13 cellular contexts compared by ENCODE assay signal in the genomic region with DNA sequence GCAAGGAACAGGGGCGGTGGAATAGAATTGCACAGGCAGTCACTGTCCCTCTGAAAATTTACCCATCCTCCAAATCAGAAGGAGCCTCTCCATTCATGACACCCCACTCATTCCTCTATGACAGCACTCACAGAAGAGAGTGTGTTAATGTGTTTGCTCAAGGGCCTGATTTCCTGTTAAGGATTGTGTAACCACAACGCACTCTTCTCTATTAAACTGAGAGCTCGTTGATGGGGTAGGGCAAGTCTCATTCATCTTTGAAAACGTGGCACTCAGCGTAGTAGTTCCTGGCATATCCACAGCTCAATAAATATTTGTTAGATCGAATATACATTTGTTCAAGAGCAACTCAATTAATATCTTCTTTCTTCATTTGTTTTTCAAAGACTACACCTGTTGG.
A peak's percentile ranks its signal among the peaks of the same experiment; 100 is the strongest.
DNase-seq lines count a peak whose midpoint lies in the region; ATAC-seq and TF ChIP-seq lines count a peak whose summit lies in the region.
"Had no signal": no experiment of that assay in that cellular context is flagged by ENCODE, and none has a peak within 500 bp of the region (broad histone marks: within the 10 kb centered on the region; RNA-seq: fewer than 3 reads in every experiment).

No MANE protein-coding gene starts in this region.

- dilution Hi-C loops in mammary epithelial cell (cut with HindIII; ENCODE audit: low sequenced_read_pairs) = no loop called here

- in situ Hi-C loops in mammary epithelial cell (cut with MboI; ENCODE audit: low sequenced_read_pairs in 2 of 2) = no loop called here

- ATAC-seq in SK-N-SH treated with all-trans-retinoic acid at 6 μM for 48 hours = no peak
- ATAC-seq: activated T-cell treated with anti-CD3 and anti-CD28 coated beads, Interleukin-2, amount 50 U/mL, for 4 hours; HCT116 had no signal

- CTCF ChIA-PET in MCF 10A (lab: Yijun Ruan, JAX) = interaction anchor here (0.6 to 1.3 kb wide), 3 partner anchors 301 to 498 kb away, joined by 3 to 4 read pairs (median 3); no protein-coding TSS in a partner anchor
- CTCF ChIA-PET in mammary epithelial cell (lab: Charles Lee; ENCODE audit: low non-redundant PET) = no interaction called here

- DNase-seq in MCF 10A (ENCODE audit: unreplicated experiment) = peak; percentile 47
- no peak for DNase-seq in mammary epithelial cell
- DNase-seq in NCI-H2196 (lab: John Stamatoyannopoulos, UW; ENCODE audit: unreplicated experiment) = peak; percentile 96
- peak; percentile 35 for DNase-seq in choroid plexus epithelial cell (ENCODE audit: low read depth)
- DNase-seq in globus pallidus (ENCODE audit: low spot score) = no peak
- no peak for DNase-seq in uterus
- DNase-seq in stimulated activated CD8-positive, alpha-beta memory T cell treated with anti-CD3 and anti-CD28 coated beads, Interleukin-4, amount 100 ng/mL, for 48 hours = no peak
- DNase-seq: activated T-cell treated with anti-CD3 and anti-CD28 coated beads, Interleukin-2, amount 50 U/mL, for 4 hours; effector memory CD4-positive, alpha-beta T cell had no signal

- H3K36me3 Mint-ChIP-seq in MCF 10A (ENCODE audit: insufficient read depth, unreplicated experiment) = no peaks in the 10 kb centered on the region
- H3K36me3 Mint-ChIP-seq: memory B cell had no signal

- POLR2A ChIA-PET in MCF 10A (lab: Yijun Ruan, JAX) = interaction anchor here (0.5 to 3.2 kb wide), 2 partner anchors 16 to 88 kb away, joined by 3 to 12 read pairs; no protein-coding TSS in a partner anchor

- no peaks in the 10 kb centered on the region for H3K27me3 ChIP-seq in mammary epithelial cell (ENCODE audit: insufficient read depth, low read length)
- H3K27me3 ChIP-seq in uterus = no peaks in the 10 kb centered on the region

- no peak overlapping the region for H3K4me3 Mint-ChIP-seq in MCF 10A (ENCODE audit: unreplicated experiment)
- H3K4me3 Mint-ChIP-seq: activated T-cell treated with anti-CD3 and anti-CD28 coated beads, Interleukin-2, amount 50 U/mL, for 4 hours; memory B cell had no signal

- no peak overlapping the region for H3K4me3 ChIP-seq in mammary epithelial cell (replicated peaks in 1 of 3; ENCODE audit: insufficient read depth in 1 of 3, low read depth in 2 of 3, low read length in 3 of 3)
- no peak overlapping the region for H3K4me3 ChIP-seq in choroid plexus epithelial cell (ENCODE audit: low read depth, low read length)
- H3K4me3 ChIP-seq in uterus = no peak overlapping the region

- no peaks in the 10 kb centered on the region for H3K9me3 Mint-ChIP-seq in MCF 10A (ENCODE audit: unreplicated experiment)
- H3K9me3 Mint-ChIP-seq: activated T-cell treated with anti-CD3 and anti-CD28 coated beads, Interleukin-2, amount 50 U/mL, for 4 hours; memory B cell had no signal

- WGBS in mammary epithelial cell (ENCODE audit: low coverage, missing lambda C conversion rate) = 63% methylated on average over 6 of the region's 6 CpGs

- no peak for TF ChIP-seq POLR2A in uterus (IDR thresholded peaks at IDR 0.05)

- H4K20me1 ChIP-seq in mammary epithelial cell (ENCODE audit: insufficient read depth, low read length) = no peaks in the 10 kb centered on the region

- peaks cover 17% of the 10 kb centered on the region for H3K4me1 ChIP-seq in mammary epithelial cell (ENCODE audit: insufficient read depth, low read length)
- H3K4me1 ChIP-seq in uterus = no peaks in the 10 kb centered on the region

- TF ChIP-seq CTCF in MCF 10A (IDR thresholded peaks at IDR 0.05; ENCODE audit: unreplicated experiment) (no peak), mammary epithelial cell (conservative IDR thresholded peaks at IDR 0.05 in 1 of 2, IDR thresholded peaks at IDR 0.05 in 1 of 2; ENCODE audit: extremely low read depth in 1 of 2, insufficient read depth in 1 of 2, low read depth in 1 of 2, low read length in 2 of 2) (no peak), choroid plexus epithelial cell (conservative IDR thresholded peaks at IDR 0.05; ENCODE audit: low read depth, low read length) (no peak), uterus (IDR thresholded peaks at IDR 0.05) (no peak)

- no peak overlapping the region for H3K4me2 ChIP-seq in mammary epithelial cell (ENCODE audit: insufficient read depth, low read depth, low read length)

- H3K36me3 ChIP-seq in mammary epithelial cell (ENCODE audit: insufficient read depth, low read length) (no peaks in the 10 kb centered on the region), uterus (no peaks in the 10 kb centered on the region)

- H2AFZ ChIP-seq in mammary epithelial cell (ENCODE audit: low read depth, low read length) = no peak overlapping the region

- H3K4me1 Mint-ChIP-seq in MCF 10A (ENCODE audit: insufficient read depth, unreplicated experiment) = peaks cover 28% of the 10 kb centered on the region

- no peak overlapping the region for H3K9ac ChIP-seq in mammary epithelial cell (ENCODE audit: insufficient read depth, low read length)

- no peaks in the 10 kb centered on the region for H3K27me3 Mint-ChIP-seq in MCF 10A (ENCODE audit: insufficient read depth, unreplicated experiment)

- H3K27ac ChIP-seq in mammary epithelial cell (ENCODE audit: insufficient read depth, low read depth, low read length) (no peak overlapping the region), uterus (no peak overlapping the region)

- BruUV-seq in MCF 10A (replicated peaks; lab: Mats Ljungman, UMichigan) (no TSS peak), mammary epithelial cell (replicated peaks; lab: Mats Ljungman, UMichigan) (no TSS peak)

- intact Hi-C loops in MCF 10A (cut with micrococcal nuclease) (no loop called here), mammary epithelial cell (cut with micrococcal nuclease) (no loop called here), uterus (cut with DNase I; ENCODE audit: low total_unique reads) (no loop called here)

- H3K27ac Mint-ChIP-seq in MCF 10A (ENCODE audit: low read depth, unreplicated experiment) = no peak overlapping the region
- H3K27ac Mint-ChIP-seq: memory B cell, progenitor cell of endocrine pancreas had no signal

- H3K9me3 ChIP-seq in mammary epithelial cell (replicated peaks; ENCODE audit: insufficient read depth, low read length) (no peaks in the 10 kb centered on the region), uterus (no peaks in the 10 kb centered on the region)

- no peaks in the 10 kb centered on the region for H3K79me2 ChIP-seq in mammary epithelial cell (ENCODE audit: insufficient read depth, low read length)

TF ChIP-seq in SK-N-SH treated with all-trans-retinoic acid at 6 μM for 48 hours, 23 proteins besides CTCF, POLR2A, EP300 and RAD21:
- TF ChIP-seq ZNF70 (CRISPR knock-in tag; IDR thresholded peaks at IDR 0.05) (no peak), GLIS3 (CRISPR knock-in tag; IDR thresholded peaks at IDR 0.05) (no peak), SNAI2 (CRISPR knock-in tag; IDR thresholded peaks at IDR 0.05) (no peak)
- TF ChIP-seq, protein P1, sequence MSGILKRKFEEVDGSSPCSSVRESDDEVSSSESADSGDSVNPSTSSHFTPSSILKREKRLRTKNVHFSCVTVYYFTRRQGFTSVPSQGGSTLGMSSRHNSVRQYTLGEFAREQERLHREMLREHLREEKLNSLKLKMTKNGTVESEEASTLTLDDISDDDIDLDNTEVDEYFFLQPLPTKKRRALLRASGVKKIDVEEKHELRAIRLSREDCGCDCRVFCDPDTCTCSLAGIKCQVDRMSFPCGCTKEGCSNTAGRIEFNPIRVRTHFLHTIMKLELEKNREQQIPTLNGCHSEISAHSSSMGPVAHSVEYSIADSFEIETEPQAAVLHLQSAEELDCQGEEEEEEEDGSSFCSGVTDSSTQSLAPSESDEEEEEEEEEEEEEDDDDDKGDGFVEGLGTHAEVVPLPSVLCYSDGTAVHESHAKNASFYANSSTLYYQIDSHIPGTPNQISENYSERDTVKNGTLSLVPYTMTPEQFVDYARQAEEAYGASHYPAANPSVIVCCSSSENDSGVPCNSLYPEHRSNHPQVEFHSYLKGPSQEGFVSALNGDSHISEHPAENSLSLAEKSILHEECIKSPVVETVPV (CRISPR knock-in tag; IDR thresholded peaks at IDR 0.05) = no peak

Comparison
In these comparisons a context has a peak if more than half of its experiments do, and no peak if none do; other contexts are left out.
1. DNase-seq: peak in MCF 10A (single experiment), NCI-H2196 (single experiment) and choroid plexus epithelial cell (single experiment); none in mammary epithelial cell (single experiment), globus pallidus (single experiment), uterus (0 of 2) and stimulated activated CD8-positive, alpha-beta memory T cell treated with anti-CD3 and anti-CD28 coated beads, Interleukin-4, amount 100 ng/mL, for 48 hours (single experiment).